ENCODE assay signal across 2 cellular contexts in the genomic region with DNA sequence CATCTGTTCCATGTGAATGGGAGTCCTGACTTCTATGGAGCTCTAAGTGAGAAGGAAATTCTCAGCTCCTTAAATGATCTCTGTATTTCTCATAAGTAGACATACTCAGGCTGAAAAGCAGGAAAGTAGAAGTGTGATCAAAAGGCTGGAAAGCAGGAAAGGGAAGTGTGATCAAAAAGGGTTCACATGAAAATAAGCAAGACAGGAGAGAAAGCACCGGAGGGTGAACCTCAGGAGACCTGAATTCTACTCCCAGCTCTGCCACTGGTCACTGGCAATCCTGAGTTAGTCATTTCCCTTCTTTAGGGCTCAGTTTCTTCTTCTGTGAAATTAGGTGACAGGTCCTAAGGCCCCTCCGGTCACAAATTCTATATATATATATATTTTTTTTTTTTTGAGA.
A peak's percentile ranks its signal among the peaks of the same experiment; 100 is the strongest.
TF ChIP-seq lines count a peak whose summit lies in the region.

No MANE protein-coding gene starts in this region.

TF ChIP-seq in GM12891, 5 proteins besides CTCF, POLR2A, EP300 and RAD21 (continued from another document):
- TF ChIP-seq PAX5 (IDR thresholded peaks at IDR 0.05; ENCODE audit: insufficient read depth, low read length, severe bottlenecking) = peak; percentile 58

TF ChIP-seq in GM23338, 12 proteins besides CTCF, POLR2A, EP300 and RAD21 (continued from another document):
- TF ChIP-seq, protein P1, sequence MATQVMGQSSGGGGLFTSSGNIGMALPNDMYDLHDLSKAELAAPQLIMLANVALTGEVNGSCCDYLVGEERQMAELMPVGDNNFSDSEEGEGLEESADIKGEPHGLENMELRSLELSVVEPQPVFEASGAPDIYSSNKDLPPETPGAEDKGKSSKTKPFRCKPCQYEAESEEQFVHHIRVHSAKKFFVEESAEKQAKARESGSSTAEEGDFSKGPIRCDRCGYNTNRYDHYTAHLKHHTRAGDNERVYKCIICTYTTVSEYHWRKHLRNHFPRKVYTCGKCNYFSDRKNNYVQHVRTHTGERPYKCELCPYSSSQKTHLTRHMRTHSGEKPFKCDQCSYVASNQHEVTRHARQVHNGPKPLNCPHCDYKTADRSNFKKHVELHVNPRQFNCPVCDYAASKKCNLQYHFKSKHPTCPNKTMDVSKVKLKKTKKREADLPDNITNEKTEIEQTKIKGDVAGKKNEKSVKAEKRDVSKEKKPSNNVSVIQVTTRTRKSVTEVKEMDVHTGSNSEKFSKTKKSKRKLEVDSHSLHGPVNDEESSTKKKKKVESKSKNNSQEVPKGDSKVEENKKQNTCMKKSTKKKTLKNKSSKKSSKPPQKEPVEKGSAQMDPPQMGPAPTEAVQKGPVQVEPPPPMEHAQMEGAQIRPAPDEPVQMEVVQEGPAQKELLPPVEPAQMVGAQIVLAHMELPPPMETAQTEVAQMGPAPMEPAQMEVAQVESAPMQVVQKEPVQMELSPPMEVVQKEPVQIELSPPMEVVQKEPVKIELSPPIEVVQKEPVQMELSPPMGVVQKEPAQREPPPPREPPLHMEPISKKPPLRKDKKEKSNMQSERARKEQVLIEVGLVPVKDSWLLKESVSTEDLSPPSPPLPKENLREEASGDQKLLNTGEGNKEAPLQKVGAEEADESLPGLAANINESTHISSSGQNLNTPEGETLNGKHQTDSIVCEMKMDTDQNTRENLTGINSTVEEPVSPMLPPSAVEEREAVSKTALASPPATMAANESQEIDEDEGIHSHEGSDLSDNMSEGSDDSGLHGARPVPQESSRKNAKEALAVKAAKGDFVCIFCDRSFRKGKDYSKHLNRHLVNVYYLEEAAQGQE (IDR thresholded peaks at IDR 0.05; ENCODE audit: unreplicated experiment) = no peak
- TF ChIP-seq POLR2AphosphoS5 (IDR thresholded peaks at IDR 0.05; ENCODE audit: low read depth) (no peak), STAT1 (IDR thresholded peaks at IDR 0.05; ENCODE audit: unreplicated experiment) (no peak), EZH2phosphoT487 (IDR thresholded peaks at IDR 0.05; ENCODE audit: unreplicated experiment) (no peak), CREB1 (CRISPR knock-in tag; IDR thresholded peaks at IDR 0.05; ENCODE audit: low read depth) (no peak), JUNB (IDR thresholded peaks at IDR 0.05; ENCODE audit: unreplicated experiment) (no peak), ZNF114 (CRISPR knock-in tag; IDR thresholded peaks at IDR 0.05) (no peak), ZNF331 (CRISPR knock-in tag; IDR thresholded peaks at IDR 0.05; ENCODE audit: low read depth) (no peak)
- TF ChIP-seq, protein P2, sequence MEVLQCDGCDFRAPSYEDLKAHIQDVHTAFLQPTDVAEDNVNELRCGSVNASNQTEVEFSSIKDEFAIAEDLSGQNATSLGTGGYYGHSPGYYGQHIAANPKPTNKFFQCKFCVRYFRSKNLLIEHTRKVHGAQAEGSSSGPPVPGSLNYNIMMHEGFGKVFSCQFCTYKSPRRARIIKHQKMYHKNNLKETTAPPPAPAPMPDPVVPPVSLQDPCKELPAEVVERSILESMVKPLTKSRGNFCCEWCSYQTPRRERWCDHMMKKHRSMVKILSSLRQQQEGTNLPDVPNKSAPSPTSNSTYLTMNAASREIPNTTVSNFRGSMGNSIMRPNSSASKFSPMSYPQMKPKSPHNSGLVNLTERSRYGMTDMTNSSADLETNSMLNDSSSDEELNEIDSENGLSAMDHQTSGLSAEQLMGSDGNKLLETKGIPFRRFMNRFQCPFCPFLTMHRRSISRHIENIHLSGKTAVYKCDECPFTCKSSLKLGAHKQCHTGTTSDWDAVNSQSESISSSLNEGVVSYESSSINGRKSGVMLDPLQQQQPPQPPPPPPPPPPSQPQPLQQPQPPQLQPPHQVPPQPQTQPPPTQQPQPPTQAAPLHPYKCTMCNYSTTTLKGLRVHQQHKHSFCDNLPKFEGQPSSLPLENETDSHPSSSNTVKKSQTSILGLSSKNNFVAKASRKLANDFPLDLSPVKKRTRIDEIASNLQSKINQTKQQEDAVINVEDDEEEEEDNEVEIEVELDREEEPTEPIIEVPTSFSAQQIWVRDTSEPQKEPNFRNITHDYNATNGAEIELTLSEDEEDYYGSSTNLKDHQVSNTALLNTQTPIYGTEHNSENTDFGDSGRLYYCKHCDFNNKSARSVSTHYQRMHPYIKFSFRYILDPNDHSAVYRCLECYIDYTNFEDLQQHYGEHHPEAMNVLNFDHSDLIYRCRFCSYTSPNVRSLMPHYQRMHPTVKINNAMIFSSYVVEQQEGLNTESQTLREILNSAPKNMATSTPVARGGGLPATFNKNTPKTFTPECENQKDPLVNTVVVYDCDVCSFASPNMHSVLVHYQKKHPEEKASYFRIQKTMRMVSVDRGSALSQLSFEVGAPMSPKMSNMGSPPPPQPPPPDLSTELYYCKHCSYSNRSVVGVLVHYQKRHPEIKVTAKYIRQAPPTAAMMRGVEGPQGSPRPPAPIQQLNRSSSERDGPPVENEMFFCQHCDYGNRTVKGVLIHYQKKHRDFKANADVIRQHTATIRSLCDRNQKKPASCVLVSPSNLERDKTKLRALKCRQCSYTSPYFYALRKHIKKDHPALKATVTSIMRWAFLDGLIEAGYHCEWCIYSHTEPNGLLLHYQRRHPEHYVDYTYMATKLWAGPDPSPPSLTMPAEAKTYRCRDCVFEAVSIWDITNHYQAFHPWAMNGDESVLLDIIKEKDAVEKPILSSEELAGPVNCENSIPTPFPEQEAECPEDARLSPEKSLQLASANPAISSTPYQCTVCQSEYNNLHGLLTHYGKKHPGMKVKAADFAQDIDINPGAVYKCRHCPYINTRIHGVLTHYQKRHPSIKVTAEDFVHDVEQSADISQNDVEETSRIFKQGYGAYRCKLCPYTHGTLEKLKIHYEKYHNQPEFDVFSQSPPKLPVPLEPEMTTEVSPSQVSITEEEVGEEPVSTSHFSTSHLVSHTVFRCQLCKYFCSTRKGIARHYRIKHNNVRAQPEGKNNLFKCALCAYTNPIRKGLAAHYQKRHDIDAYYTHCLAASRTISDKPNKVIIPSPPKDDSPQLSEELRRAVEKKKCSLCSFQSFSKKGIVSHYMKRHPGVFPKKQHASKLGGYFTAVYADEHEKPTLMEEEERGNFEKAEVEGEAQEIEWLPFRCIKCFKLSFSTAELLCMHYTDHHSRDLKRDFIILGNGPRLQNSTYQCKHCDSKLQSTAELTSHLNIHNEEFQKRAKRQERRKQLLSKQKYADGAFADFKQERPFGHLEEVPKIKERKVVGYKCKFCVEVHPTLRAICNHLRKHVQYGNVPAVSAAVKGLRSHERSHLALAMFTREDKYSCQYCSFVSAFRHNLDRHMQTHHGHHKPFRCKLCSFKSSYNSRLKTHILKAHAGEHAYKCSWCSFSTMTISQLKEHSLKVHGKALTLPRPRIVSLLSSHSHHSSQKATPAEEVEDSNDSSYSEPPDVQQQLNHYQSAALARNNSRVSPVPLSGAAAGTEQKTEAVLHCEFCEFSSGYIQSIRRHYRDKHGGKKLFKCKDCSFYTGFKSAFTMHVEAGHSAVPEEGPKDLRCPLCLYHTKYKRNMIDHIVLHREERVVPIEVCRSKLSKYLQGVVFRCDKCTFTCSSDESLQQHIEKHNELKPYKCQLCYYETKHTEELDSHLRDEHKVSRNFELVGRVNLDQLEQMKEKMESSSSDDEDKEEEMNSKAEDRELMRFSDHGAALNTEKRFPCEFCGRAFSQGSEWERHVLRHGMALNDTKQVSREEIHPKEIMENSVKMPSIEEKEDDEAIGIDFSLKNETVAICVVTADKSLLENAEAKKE (CRISPR knock-in tag; IDR thresholded peaks at IDR 0.05) = no peak
- TF ChIP-seq, protein P3, sequence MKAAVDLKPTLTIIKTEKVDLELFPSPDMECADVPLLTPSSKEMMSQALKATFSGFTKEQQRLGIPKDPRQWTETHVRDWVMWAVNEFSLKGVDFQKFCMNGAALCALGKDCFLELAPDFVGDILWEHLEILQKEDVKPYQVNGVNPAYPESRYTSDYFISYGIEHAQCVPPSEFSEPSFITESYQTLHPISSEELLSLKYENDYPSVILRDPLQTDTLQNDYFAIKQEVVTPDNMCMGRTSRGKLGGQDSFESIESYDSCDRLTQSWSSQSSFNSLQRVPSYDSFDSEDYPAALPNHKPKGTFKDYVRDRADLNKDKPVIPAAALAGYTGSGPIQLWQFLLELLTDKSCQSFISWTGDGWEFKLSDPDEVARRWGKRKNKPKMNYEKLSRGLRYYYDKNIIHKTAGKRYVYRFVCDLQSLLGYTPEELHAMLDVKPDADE (IDR thresholded peaks at IDR 0.05) = no peak
